Comparison of ENCODE assay signal across 16 cellular contexts in the genomic region with DNA sequence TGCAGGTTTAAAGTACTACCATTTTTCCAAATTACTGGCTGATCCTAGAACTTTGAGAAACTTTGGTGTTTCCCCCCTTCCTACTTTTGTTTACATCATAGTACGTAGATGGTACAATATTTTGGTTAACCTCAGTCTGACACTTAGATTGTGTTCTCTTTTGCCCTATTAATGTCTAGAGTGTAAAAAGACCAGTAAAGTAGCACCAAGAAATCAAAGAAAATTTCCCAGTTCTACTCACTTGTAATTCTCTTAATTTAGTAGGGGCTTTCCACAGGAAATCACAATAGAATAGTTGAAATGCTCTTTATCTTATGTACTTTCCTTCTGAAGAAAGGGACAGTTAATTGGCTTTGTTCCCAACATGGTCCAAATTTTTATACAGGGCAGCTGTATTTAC. TPM values are rescaled to one million over a fixed set of nuclear protein-coding genes. Genes with fewer than 3 reads are reported as not detected.
DNase-seq lines count a peak whose midpoint lies in the region; ATAC-seq and TF ChIP-seq lines count a peak whose summit lies in the region.
"Had no signal": no experiment of that assay in that cellular context is flagged by ENCODE, and none has a peak within 500 bp of the region (broad histone marks: within the 10 kb centered on the region; RNA-seq: fewer than 3 reads in every experiment).

No MANE protein-coding gene starts in this region.

- H3K27ac ChIP-seq in CD4-positive, alpha-beta T cell (ENCODE audit: low read depth, low read length) = peak overlapping the region; percentile 9
- H3K27ac ChIP-seq in A673 (ENCODE audit: low read depth, low read length, poor library complexity, severe bottlenecking) = no peak overlapping the region
- H3K27ac ChIP-seq: BLaER1 treated with 17β-estradiol and CSF1 and Interleukin-3, amounts not matched to agents 10 nM and 100 nM; HL-60; sigmoid colon had no signal

- H3K4me1 ChIP-seq in A673 (ENCODE audit: insufficient read depth, low read length, poor library complexity, severe bottlenecking) = peaks cover 4% of the 10 kb centered on the region

- TF ChIP-seq CTCF in CD4-positive, alpha-beta T cell (IDR thresholded peaks at IDR 0.05) = no peak
- TF ChIP-seq CTCF in A673 (conservative IDR thresholded peaks at IDR 0.05; ENCODE audit: low read depth, low read length) = no peak
- no peak for TF ChIP-seq CTCF in foreskin fibroblast (IDR thresholded peaks at IDR 0.05; ENCODE audit: low read depth, low read length)

- POLR2A ChIA-PET in CD4-positive, alpha-beta T cell (lab: Charles Lee) = interaction anchor here (0.7 to 1.2 kb wide), 3 partner anchors 9 to 53 kb away, joined by 3 read pairs; no protein-coding TSS in a partner anchor
- POLR2A ChIA-PET in A673 (lab: Charles Lee; ENCODE audit: low non-redundant PET) = no interaction called here

- peak overlapping the region; percentile 16 for H3K27ac Mint-ChIP-seq in CD4-positive, alpha-beta T cell
- H3K27ac Mint-ChIP-seq in activated naive CD8-positive, alpha-beta T cell = peak overlapping the region; percentile 90

- peak; percentile 45 for ATAC-seq in CD4-positive, alpha-beta T cell (ENCODE audit: poor library complexity)
- ATAC-seq in GM18868 (IDR thresholded peaks at IDR 0.05; ENCODE audit: unreplicated experiment) = peak; percentile 47
- ATAC-seq: left ventricle myocardium superior had no signal

- DNase-seq in CD4-positive, alpha-beta T cell = no peak
- DNase-seq in lung microvascular endothelial cell (ENCODE audit: low read depth in 2 of 2) (peak; percentile 43 to 83), A673 (ENCODE audit: low spot score) (no peak), cerebellar cortex (ENCODE audit: low spot score) (no peak), COLO829 (ENCODE audit: low spot score) (no peak), foreskin fibroblast (no peak)
- DNase-seq: hypothalamus, Karpas-422, left ventricle myocardium superior, NCI-H1694, NCI-H524 treated with DMSO at 0.1 percent for 48 hours, sigmoid colon had no signal

- H3K4me3 ChIP-seq in A673 (ENCODE audit: low read depth, low read length, poor library complexity, severe bottlenecking) (no peak overlapping the region), foreskin fibroblast (ENCODE audit: low read depth in 1 of 2, low read length in 2 of 2) (no peak overlapping the region)
- H3K4me3 ChIP-seq: BLaER1 treated with 17β-estradiol and CSF1 and Interleukin-3, amounts not matched to agents 10 nM and 100 nM; sigmoid colon had no signal

- intact Hi-C loops in CD4-positive, alpha-beta T cell (cut with DNase I, micrococcal nuclease) = no loop called here
- intact Hi-C loops in A673 (cut with micrococcal nuclease; ENCODE audit: unreplicated experiment) = no loop called here

- H3K36me3 ChIP-seq in A673 (ENCODE audit: insufficient read depth, low read length, poor library complexity, severe bottlenecking) = no peaks in the 10 kb centered on the region
- H3K36me3 ChIP-seq: sigmoid colon had no signal

- no peaks in the 10 kb centered on the region for H3K9me3 ChIP-seq in CD4-positive, alpha-beta T cell (ENCODE audit: control insufficient read depth, low read length)
- no peaks in the 10 kb centered on the region for H3K9me3 ChIP-seq in A673 (ENCODE audit: low read depth, low read length, poor library complexity, severe bottlenecking)
- H3K9me3 ChIP-seq: sigmoid colon had no signal

- H3K27me3 ChIP-seq in CD4-positive, alpha-beta T cell (ENCODE audit: control insufficient read depth, insufficient read depth, low read length) = no peaks in the 10 kb centered on the region
- H3K27me3 ChIP-seq in A673 (replicated peaks; ENCODE audit: insufficient read depth, low read depth, low read length, poor library complexity) = no peaks in the 10 kb centered on the region
- H3K27me3 ChIP-seq: BLaER1 treated with 17β-estradiol and CSF1 and Interleukin-3, amounts not matched to agents 10 nM and 100 nM; sigmoid colon had no signal

- H3K4me1 Mint-ChIP-seq in CD4-positive, alpha-beta T cell (ENCODE audit: low read depth) = peaks cover 50% of the 10 kb centered on the region
- H3K4me1 Mint-ChIP-seq in activated naive CD8-positive, alpha-beta T cell (ENCODE audit: low read depth) = peaks cover 45% of the 10 kb centered on the region

- CTCF ChIA-PET in CD4-positive, alpha-beta T cell (lab: Charles Lee) = interaction anchor here (1.2 kb wide), 1 partner anchor 29 kb away, joined by 3 read pairs; no protein-coding TSS in a partner anchor
- CTCF ChIA-PET in A673 (lab: Charles Lee) = no interaction called here

- peak overlapping the region; percentile 46 for H3K4me3 Mint-ChIP-seq in CD4-positive, alpha-beta T cell
- H3K4me3 Mint-ChIP-seq in activated naive CD8-positive, alpha-beta T cell = peak overlapping the region; percentile 80

- H3K27me3 Mint-ChIP-seq in CD4-positive, alpha-beta T cell = no peaks in the 10 kb centered on the region
- no peaks in the 10 kb centered on the region for H3K27me3 Mint-ChIP-seq in activated naive CD8-positive, alpha-beta T cell

- BruUV-seq in A673 (replicated peaks; lab: Mats Ljungman, UMichigan) = no TSS peak

- H3K36me3 Mint-ChIP-seq in CD4-positive, alpha-beta T cell (ENCODE audit: low read depth) = peaks cover 46% of the 10 kb centered on the region
- peaks cover 34% of the 10 kb centered on the region for H3K36me3 Mint-ChIP-seq in activated naive CD8-positive, alpha-beta T cell

- no peaks in the 10 kb centered on the region for H3K9me3 Mint-ChIP-seq in CD4-positive, alpha-beta T cell
- no peaks in the 10 kb centered on the region for H3K9me3 Mint-ChIP-seq in activated naive CD8-positive, alpha-beta T cell (ENCODE audit: low read depth)

RNA-seq across cellular contexts. Expression of a gene that starts 51.6 kb away (rescaled TPM):
- 100 to 1,000 TPM; 134 TPM for total RNA-seq in CD4-positive, alpha-beta T cell
- total RNA-seq in lung microvascular endothelial cell = 31.6 and 46.8 TPM in 2 replicates
- total RNA-seq in A673 (2021) = 25.3 and 26.1 TPM in 2 replicates

Comparison
In these comparisons a context has a peak if more than half of its experiments do, and no peak if none do; other contexts are left out.
1. DNase-seq: peak in lung microvascular endothelial cell (2 of 2); none in CD4-positive, alpha-beta T cell (0 of 10), A673 (single experiment), cerebellar cortex (single experiment), COLO829 (single experiment) and foreskin fibroblast (0 of 2).